In the genomic region with DNA sequence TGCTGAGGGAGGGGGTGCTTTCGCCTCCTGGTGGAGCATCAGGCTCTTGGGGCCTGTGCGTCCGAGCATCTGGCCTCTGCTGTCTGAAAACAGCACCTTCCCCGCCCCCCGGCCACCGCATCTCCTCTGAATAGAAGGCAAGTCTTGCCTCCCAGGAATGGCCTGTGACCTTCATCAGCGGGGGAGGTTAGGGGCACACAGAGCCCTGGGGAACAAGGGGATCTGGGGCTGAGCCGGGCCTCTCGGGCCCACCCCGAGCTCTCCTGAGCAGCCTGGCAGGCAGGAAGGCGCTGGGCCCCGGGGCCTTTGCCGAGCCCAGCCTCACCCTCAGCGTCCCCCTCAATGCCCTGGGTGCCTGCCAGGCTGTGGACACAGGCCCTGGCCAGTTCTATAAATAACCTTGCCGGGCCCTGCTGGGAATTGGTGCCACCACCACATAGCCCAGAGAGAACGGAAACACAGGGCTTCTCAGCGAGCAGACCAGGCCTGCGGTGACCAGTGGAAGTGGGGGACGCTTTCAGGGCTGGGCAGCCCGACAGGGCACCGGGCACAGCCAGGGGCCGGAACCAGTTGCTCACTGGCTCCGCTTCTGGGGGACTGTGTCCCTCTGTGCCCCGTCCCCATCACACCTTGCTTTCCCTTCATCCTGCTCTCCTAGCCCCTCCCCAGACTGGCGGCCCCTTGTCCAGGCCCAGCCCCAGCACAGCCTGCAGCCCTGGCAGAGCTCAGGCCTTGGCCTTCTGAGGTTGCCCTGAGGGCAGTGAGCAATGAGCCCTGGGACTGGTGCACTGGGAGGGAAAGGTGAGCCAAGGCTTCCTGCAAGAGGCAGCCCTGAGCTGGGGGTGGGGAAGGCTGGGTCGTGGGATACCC, we compare ENCODE assay signal across 1 cellular context.
TF ChIP-seq lines count a peak whose summit lies in the region.

No MANE protein-coding gene starts in this region.

TF ChIP-seq in liver, 16 proteins besides CTCF, POLR2A, EP300 and RAD21 (continued from another document):
- no peak for TF ChIP-seq EGR1 (IDR thresholded peaks at IDR 0.05; ENCODE audit: low read depth in 2 of 2)
- TF ChIP-seq HNF4G (IDR thresholded peaks at IDR 0.05), result no peak
- TF ChIP-seq, protein P1, sequence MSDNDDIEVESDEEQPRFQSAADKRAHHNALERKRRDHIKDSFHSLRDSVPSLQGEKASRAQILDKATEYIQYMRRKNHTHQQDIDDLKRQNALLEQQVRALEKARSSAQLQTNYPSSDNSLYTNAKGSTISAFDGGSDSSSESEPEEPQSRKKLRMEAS (IDR thresholded peaks at IDR 0.05), result no peak
- peak; percentile 49 to 50 for TF ChIP-seq HNF4A (conservative IDR thresholded peaks at IDR 0.05)
- no peak for TF ChIP-seq YY1 (IDR thresholded peaks at IDR 0.05)
- no peak for TF ChIP-seq GABPA (IDR thresholded peaks at IDR 0.05 in 1 of 2, conservative IDR thresholded peaks at IDR 0.05 in 1 of 2)
- no peak for TF ChIP-seq TAF1 (conservative IDR thresholded peaks at IDR 0.05)
- TF ChIP-seq NR2F2 (IDR thresholded peaks at IDR 0.05), result no peak
- TF ChIP-seq RXRA (IDR thresholded peaks at IDR 0.05), result peak; percentile 16 to 35
- peak; percentile 53 for TF ChIP-seq SP1 (IDR thresholded peaks at IDR 0.05)
- TF ChIP-seq, protein P2, sequence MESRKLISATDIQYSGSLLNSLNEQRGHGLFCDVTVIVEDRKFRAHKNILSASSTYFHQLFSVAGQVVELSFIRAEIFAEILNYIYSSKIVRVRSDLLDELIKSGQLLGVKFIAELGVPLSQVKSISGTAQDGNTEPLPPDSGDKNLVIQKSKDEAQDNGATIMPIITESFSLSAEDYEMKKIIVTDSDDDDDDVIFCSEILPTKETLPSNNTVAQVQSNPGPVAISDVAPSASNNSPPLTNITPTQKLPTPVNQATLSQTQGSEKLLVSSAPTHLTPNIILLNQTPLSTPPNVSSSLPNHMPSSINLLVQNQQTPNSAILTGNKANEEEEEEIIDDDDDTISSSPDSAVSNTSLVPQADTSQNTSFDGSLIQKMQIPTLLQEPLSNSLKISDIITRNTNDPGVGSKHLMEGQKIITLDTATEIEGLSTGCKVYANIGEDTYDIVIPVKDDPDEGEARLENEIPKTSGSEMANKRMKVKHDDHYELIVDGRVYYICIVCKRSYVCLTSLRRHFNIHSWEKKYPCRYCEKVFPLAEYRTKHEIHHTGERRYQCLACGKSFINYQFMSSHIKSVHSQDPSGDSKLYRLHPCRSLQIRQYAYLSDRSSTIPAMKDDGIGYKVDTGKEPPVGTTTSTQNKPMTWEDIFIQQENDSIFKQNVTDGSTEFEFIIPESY (IDR thresholded peaks at IDR 0.05), result no peak
